In the genomic region with DNA sequence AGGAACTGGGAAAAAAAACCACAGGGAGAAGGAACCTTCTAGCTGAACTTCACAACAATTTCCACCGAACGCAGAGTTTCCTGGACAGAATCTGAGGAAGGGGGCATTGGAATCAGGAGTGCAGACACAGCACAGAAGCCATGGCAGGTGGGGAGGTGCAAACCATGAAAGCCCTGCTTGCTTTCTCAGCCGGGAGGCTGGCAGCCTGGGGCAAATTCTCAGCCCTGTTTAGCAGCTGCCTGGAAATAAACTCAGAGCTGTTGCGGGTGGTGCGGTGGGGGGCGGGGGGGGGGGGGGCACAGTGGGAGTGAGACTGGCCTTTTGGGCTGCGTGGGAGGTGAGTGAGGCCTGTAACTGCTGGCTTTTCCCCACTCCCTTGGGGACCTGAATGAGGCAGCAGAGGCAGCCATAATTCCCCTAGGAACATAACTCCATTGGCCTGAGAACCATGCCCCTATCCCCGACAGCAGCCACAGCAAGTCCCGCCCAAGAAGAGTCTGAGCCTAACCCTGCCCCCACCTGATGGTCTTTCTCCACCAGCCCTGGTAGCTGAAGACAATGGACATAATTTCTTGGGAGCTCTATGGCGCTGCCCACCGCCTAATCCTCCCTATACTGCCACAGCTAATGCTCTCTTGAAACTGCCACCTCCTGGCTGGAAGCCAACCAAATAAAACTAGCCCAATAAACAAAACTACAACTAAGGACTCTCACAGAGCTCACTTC, we compare ENCODE assay signal across 16 cellular contexts.
DNase-seq lines count a peak whose midpoint lies in the region; ATAC-seq and TF ChIP-seq lines count a peak whose summit lies in the region.
"Had no signal": no experiment of that assay in that cellular context is flagged by ENCODE, and none has a peak within 500 bp of the region (broad histone marks: within the 10 kb centered on the region; RNA-seq: fewer than 3 reads in every experiment).

No MANE protein-coding gene starts in this region.

- no peaks in the 10 kb centered on the region for H3K27me3 ChIP-seq in BE2C
- H3K27me3 ChIP-seq: ovary had no signal

- TF ChIP-seq CTCF in BE2C (IDR thresholded peaks at IDR 0.05; ENCODE audit: low read depth, low read length): no peak

- peak overlapping the region; percentile 47 for H3K4me3 ChIP-seq in BE2C (ENCODE audit: low read depth, low read length)
- H3K4me3 ChIP-seq: lung, ovary had no signal

- H3K36me3 ChIP-seq in BE2C: no peaks in the 10 kb centered on the region
- H3K36me3 ChIP-seq: ovary had no signal

- no peaks in the 10 kb centered on the region for H3K9me3 ChIP-seq in BE2C
- H3K9me3 ChIP-seq: ovary had no signal

- intact Hi-C loops in left colon (cut with DNase I, micrococcal nuclease): no loop called here

- H3K4me1 ChIP-seq in BE2C: peaks cover 26% of the 10 kb centered on the region

- peak; percentile 80 for ATAC-seq in left colon
- no peak for ATAC-seq in GM21515 (IDR thresholded peaks at IDR 0.05; ENCODE audit: unreplicated experiment)
- ATAC-seq: activated CD4-positive, alpha-beta T cell treated with anti-CD3 and anti-CD28 coated beads for 36 hours had no signal

- peak; percentile 86 for DNase-seq in BE2C
- DNase-seq in HT-29 (ENCODE audit: low spot score): peak; percentile 29
- DNase-seq in NCI-H748 (lab: John Stamatoyannopoulos, UW; ENCODE audit: unreplicated experiment): peak; percentile 63
- DNase-seq in left colon: peak in 1 of 2 donors; percentile 37
- DNase-seq in GM19238 (ENCODE audit: insufficient read length, low spot score): no peak
- no peak for DNase-seq in stimulated activated CD4-positive, alpha-beta T cell treated with anti-CD3 and anti-CD28 coated beads, Interleukin-2, amount 100 ng/mL, for 48 hours
- no peak for DNase-seq in hepatic stellate cell (ENCODE audit: low spot score)
- DNase-seq: activated CD4-positive, alpha-beta T cell treated with anti-CD3 and anti-CD28 coated beads for 36 hours; activated effector memory CD4-positive, alpha-beta T cell treated with Interleukin-2 at 50 U/mL for 16 hours; caudate nucleus; hippocampal formation; Karpas-422; ovary; stimulated activated CD4-positive, alpha-beta T cell treated with anti-CD3 and anti-CD28 coated beads, Interleukin-4, amount 100 ng/mL, for 24 hours had no signal

Comparison
In these comparisons a context has a peak if more than half of its experiments do, and no peak if none do; other contexts are left out.
1. DNase-seq: peak in BE2C (single experiment), HT-29 (single experiment) and NCI-H748 (single experiment); none in GM19238 (single experiment), stimulated activated CD4-positive, alpha-beta T cell treated with anti-CD3 and anti-CD28 coated beads, Interleukin-2, amount 100 ng/mL, for 48 hours (0 of 2) and hepatic stellate cell (single experiment).